ENCODE assay signal across 24 cellular contexts in genomic region chr11:125055107-125055715, GRCh38. TPM values are rescaled to one million over a fixed set of nuclear protein-coding genes. Genes with fewer than 3 reads are reported as not detected.
DNase-seq lines count a peak whose midpoint lies in the region; ATAC-seq and TF ChIP-seq lines count a peak whose summit lies in the region.
"Had no signal": no experiment of that assay in that cellular context is flagged by ENCODE, and none has a peak within 500 bp of the region (broad histone marks: within the 10 kb centered on the region; RNA-seq: fewer than 3 reads in every experiment).

No MANE protein-coding gene starts in this region.

- peaks cover 4% of the 10 kb centered on the region for H3K9me3 Mint-ChIP-seq in activated CD4-positive, alpha-beta memory T cell treated with anti-CD3 and anti-CD28 coated beads for 36 hours
- H3K9me3 Mint-ChIP-seq: GM23338 had no signal

- no peak for ATAC-seq in HG03039 (IDR thresholded peaks at IDR 0.05; ENCODE audit: unreplicated experiment)
- ATAC-seq in GM21529 (IDR thresholded peaks at IDR 0.05; ENCODE audit: unreplicated experiment): no peak
- ATAC-seq: GM12878, GM23338 had no signal

- no peak for TF ChIP-seq EP300 in suprapubic skin (IDR thresholded peaks at IDR 0.05)

- H3K27me3 ChIP-seq in suprapubic skin: no peaks in the 10 kb centered on the region
- H3K27me3 ChIP-seq: SJCRH30 had no signal

- CTCF ChIA-PET in activated CD4-positive, alpha-beta memory T cell treated with anti-CD3 and anti-CD28 coated beads for 36 hours (lab: Charles Lee): interaction anchor here (0.6 kb wide), 1 partner anchor 85 kb away, joined by 3 read pairs; no protein-coding TSS in a partner anchor

- DNase-seq in NCI-H82 (lab: John Stamatoyannopoulos, UW) (peak; percentile 35), NCI-H82 treated with DMSO at 0.1 percent for 48 hours (lab: John Stamatoyannopoulos, UW; ENCODE audit: unreplicated experiment) (no peak), LNCaP clone FGC (ENCODE audit: low read depth) (peak; percentile 65), epithelial cell of prostate (ENCODE audit: low read depth, low spot score) (peak; percentile 55), suprapubic skin (ENCODE audit: low spot score in 2 of 2) (no peak)
- no peak for DNase-seq in activated CD4-positive, alpha-beta memory T cell treated with anti-CD3 and anti-CD28 coated beads for 36 hours
- DNase-seq: 8988T, AML-193, C1 segment of cervical spinal cord, DND-41, KBM-7, NCI-H1092 treated with DMSO at 0.1 percent for 48 hours, NCI-H1436 treated with DMSO at 0.1 percent for 48 hours, NCI-H1930, NCI-H226, NCI-H510A treated with DMSO at 0.1 percent for 48 hours, NCI-H748 treated with DMSO at 0.1 percent for 48 hours, SJCRH30 had no signal

- H3K4me1 ChIP-seq in suprapubic skin: no peaks in the 10 kb centered on the region
- H3K4me1 ChIP-seq: HAP-1, SJCRH30 had no signal

- intact Hi-C loops in activated CD4-positive, alpha-beta memory T cell treated with anti-CD3 and anti-CD28 coated beads for 36 hours (cut with micrococcal nuclease): no loop called here

- POLR2A ChIA-PET in activated CD4-positive, alpha-beta memory T cell treated with anti-CD3 and anti-CD28 coated beads for 36 hours (lab: Charles Lee): no interaction called here

- no peak overlapping the region for H3K27ac Mint-ChIP-seq in activated CD4-positive, alpha-beta memory T cell treated with anti-CD3 and anti-CD28 coated beads for 36 hours
- H3K27ac Mint-ChIP-seq: GM23338 had no signal

- H3K27me3 Mint-ChIP-seq in activated CD4-positive, alpha-beta memory T cell treated with anti-CD3 and anti-CD28 coated beads for 36 hours: no peaks in the 10 kb centered on the region

- H3K9me3 ChIP-seq in suprapubic skin: no peaks in the 10 kb centered on the region
- H3K9me3 ChIP-seq: HAP-1, SJCRH30 had no signal

- no peaks in the 10 kb centered on the region for H3K4me1 Mint-ChIP-seq in activated CD4-positive, alpha-beta memory T cell treated with anti-CD3 and anti-CD28 coated beads for 36 hours (ENCODE audit: low read depth)
- H3K4me1 Mint-ChIP-seq: GM23338 had no signal

- H3K36me3 ChIP-seq in suprapubic skin: no peaks in the 10 kb centered on the region
- H3K36me3 ChIP-seq: HAP-1, SJCRH30 had no signal

- WGBS in suprapubic skin: 55% methylated on average over 2 of the region's 2 CpGs

- H3K27ac ChIP-seq in epithelial cell of prostate (no peak overlapping the region), suprapubic skin (peak overlapping the region; percentile 31)
- H3K27ac ChIP-seq: HL-60, SJCRH30 had no signal

- no peaks in the 10 kb centered on the region for H3K36me3 Mint-ChIP-seq in activated CD4-positive, alpha-beta memory T cell treated with anti-CD3 and anti-CD28 coated beads for 36 hours

- TF ChIP-seq POLR2A in suprapubic skin (IDR thresholded peaks at IDR 0.05): no peak

- H3K4me3 ChIP-seq in LNCaP clone FGC (ENCODE audit: low read depth, low read length): no peak overlapping the region
- no peak overlapping the region for H3K4me3 ChIP-seq in suprapubic skin
- H3K4me3 ChIP-seq: GM12878, GM23338, HAP-1, SJCRH30 had no signal

- TF ChIP-seq CTCF in LNCaP clone FGC (IDR thresholded peaks at IDR 0.05; ENCODE audit: control insufficient read depth, extremely low read depth, insufficient read depth) (0 out of 2 replicates have a peak, but pooled peaks have one; percentile 3), suprapubic skin (IDR thresholded peaks at IDR 0.05) (no peak)

- no peak overlapping the region for H3K4me3 Mint-ChIP-seq in activated CD4-positive, alpha-beta memory T cell treated with anti-CD3 and anti-CD28 coated beads for 36 hours
- H3K4me3 Mint-ChIP-seq: GM23338 had no signal

RNA-seq across cellular contexts. Expression of gene SLC37A2, which starts 7.9 kb away (rescaled TPM):
- 100 to 1,000 TPM in 3 of 4 donors, 10 to 100 TPM in 1; 67.3 to 189 (median 119) TPM for total RNA-seq in suprapubic skin
- total RNA-seq in activated CD4-positive, alpha-beta memory T cell treated with anti-CD3 and anti-CD28 coated beads for 36 hours: under 1 TPM; 0.46 to 0.93 TPM

RNA-seq across cellular contexts. Expression of gene TMEM218, which starts 56.2 kb away (rescaled TPM):
- 10 to 100 TPM in 3 of 4 donors, 1 to 10 TPM in 1; 9.9 to 19.9 (median 14.6) TPM for total RNA-seq in suprapubic skin
- total RNA-seq in activated CD4-positive, alpha-beta memory T cell treated with anti-CD3 and anti-CD28 coated beads for 36 hours: 10 to 100 TPM; 12.8 to 14.8 TPM

Comparison
In these comparisons a context has a peak if more than half of its experiments do, and no peak if none do; other contexts are left out.
1. DNase-seq: peak in NCI-H82 (single experiment), LNCaP clone FGC (single experiment) and epithelial cell of prostate (single experiment); none in NCI-H82 treated with DMSO at 0.1 percent for 48 hours (single experiment), suprapubic skin (0 of 2) and activated CD4-positive, alpha-beta memory T cell treated with anti-CD3 and anti-CD28 coated beads for 36 hours (single experiment).
2. RNA of gene SLC37A2, which starts 7.9 kb away (total RNA-seq): 67.3 to 189 TPM in suprapubic skin; 0.46 to 0.93 TPM in activated CD4-positive, alpha-beta memory T cell treated with anti-CD3 and anti-CD28 coated beads for 36 hours; every median in the first group is over 10 times any median in the second.